In the genomic region with DNA sequence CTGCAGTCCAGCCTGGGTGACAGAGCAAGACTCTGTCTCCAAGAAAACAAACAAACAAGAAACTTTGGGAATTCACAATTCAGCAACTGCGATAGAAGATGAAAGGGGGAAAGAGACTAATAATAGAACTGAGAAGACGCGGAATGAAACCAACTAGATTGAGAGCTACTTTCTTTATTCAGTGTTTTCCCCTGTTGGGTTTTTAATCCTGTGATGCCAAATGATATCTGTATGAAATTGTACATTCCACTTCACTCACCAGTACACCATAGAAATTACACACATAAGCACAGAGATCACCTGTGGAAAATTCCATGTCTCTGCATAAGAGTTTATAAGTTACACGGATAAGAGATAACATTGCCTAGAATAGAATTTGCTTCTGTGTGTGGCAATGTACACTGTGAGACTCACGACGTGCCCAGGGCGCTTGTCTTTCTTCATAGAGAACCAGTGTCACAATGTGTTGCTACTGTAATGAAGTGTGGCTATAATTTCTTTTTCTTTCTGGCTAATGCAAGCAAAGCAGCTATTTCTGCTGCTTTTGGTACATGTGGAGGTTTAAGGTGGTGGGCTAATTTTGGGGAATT, we compare ENCODE assay signal across 34 cellular contexts.
"Had no signal": no experiment of that assay in that cellular context is flagged by ENCODE, and none has a peak within 500 bp of the region (broad histone marks: within the 10 kb centered on the region; RNA-seq: fewer than 3 reads in every experiment).

No MANE protein-coding gene starts in this region.

- H3K36me3 ChIP-seq: MG63 had no signal

- H3K27ac ChIP-seq: KMS-11 had no signal

- H3K4me3 ChIP-seq: MG63 had no signal

- DNase-seq: Karpas-422, Kasumi-1, KG1, MG63, MM.1S, MV-4-11, NCI-H1048, NCI-H1092, NCI-H1092 treated with DMSO at 0.1 percent for 48 hours, NCI-H1105, NCI-H1105 treated with DMSO at 0.1 percent for 48 hours, NCI-H1417, NCI-H1417 treated with DMSO at 0.1 percent for 48 hours, NCI-H1436, NCI-H1436 treated with DMSO at 0.1 percent for 48 hours, NCI-H146, NCI-H1694, NCI-H1694 treated with DMSO at 0.1 percent for 48 hours, NCI-H187, NCI-H187 treated with DMSO at 0.1 percent for 48 hours, NCI-H1930, NCI-H2029, NCI-H2029 treated with DMSO at 0.1 percent for 48 hours, NCI-H2081, NCI-H2081 treated with DMSO at 0.1 percent for 48 hours, NCI-H2107, NCI-H2171, NCI-H2171 treated with DMSO at 0.1 percent for 48 hours, NCI-H2227 treated with DMSO at 0.1 percent for 48 hours, NCI-H226, NCI-H345, NCI-H446, NCI-H446 treated with DMSO at 0.1 percent for 48 hours had no signal
